ENCODE assay signal across 1 cellular context in genomic region chr1:158037008-158037875, GRCh38.
TF ChIP-seq lines count a peak whose summit lies in the region.

No MANE protein-coding gene starts in this region.

TF ChIP-seq in WTC11, 78 proteins besides CTCF, POLR2A, EP300 and RAD21 (continued from another document):
- TF ChIP-seq PREB (CRISPR knock-in tag; IDR thresholded peaks at IDR 0.05; ENCODE audit: borderline replicate concordance) (no peak), TCF7 (CRISPR knock-in tag; IDR thresholded peaks at IDR 0.05; ENCODE audit: low read depth) (no peak), NFYB (CRISPR knock-in tag; conservative IDR thresholded peaks at IDR 0.05; ENCODE audit: low read depth) (no peak), NFATC4 (CRISPR knock-in tag; IDR thresholded peaks at IDR 0.05) (no peak), SMAD3 (CRISPR knock-in tag; IDR thresholded peaks at IDR 0.05; ENCODE audit: borderline replicate concordance) (no peak), USF1 (CRISPR knock-in tag; IDR thresholded peaks at IDR 0.05) (no peak), GTF2I (CRISPR knock-in tag; conservative IDR thresholded peaks at IDR 0.05) (no peak), IRF1 (CRISPR knock-in tag; IDR thresholded peaks at IDR 0.05) (no peak), ESRRA (CRISPR knock-in tag; IDR thresholded peaks at IDR 0.05; ENCODE audit: borderline replicate concordance) (no peak), TP53 (CRISPR knock-in tag; IDR thresholded peaks at IDR 0.05) (no peak), E2F5 (CRISPR knock-in tag; IDR thresholded peaks at IDR 0.05) (no peak), OVOL2 (CRISPR knock-in tag; IDR thresholded peaks at IDR 0.05; ENCODE audit: borderline replicate concordance) (no peak), ZNF121 (CRISPR knock-in tag; IDR thresholded peaks at IDR 0.05) (no peak)
